ENCODE assay signal across 9 cellular contexts in genomic region chr17:48429638-48430586, GRCh38. TPM values are rescaled to one million over a fixed set of nuclear protein-coding genes. Genes with fewer than 3 reads are reported as not detected.
DNase-seq lines count a peak whose midpoint lies in the region; ATAC-seq and TF ChIP-seq lines count a peak whose summit lies in the region.
"Had no signal": no experiment of that assay in that cellular context is flagged by ENCODE, and none has a peak within 500 bp of the region (broad histone marks: within the 10 kb centered on the region; RNA-seq: fewer than 3 reads in every experiment).

TSS of gene SKAP1 (minus strand) at chr17:48430214.

- H3K9ac ChIP-seq in HUES48 (ENCODE audit: low read depth, low read length) = 0 out of 2 replicates have a peak within 1 kb of the TSS, but pooled peaks have one; percentile 10

- no peaks in the 10 kb centered on the region for H3K4me1 ChIP-seq in HUES48 (ENCODE audit: control insufficient read depth, insufficient read depth, low read length)

- TF ChIP-seq CTCF in kidney epithelial cell (IDR thresholded peaks at IDR 0.05; ENCODE audit: insufficient read depth, low read length, poor library complexity, severe bottlenecking) = no peak

- H3K27ac ChIP-seq in HUES48 (ENCODE audit: low read depth, low read length) = no peak within 1 kb of the TSS
- H3K27ac ChIP-seq: neutrophil had no signal

- no peaks in the 10 kb centered on the region for H3K36me3 ChIP-seq in HUES48 (ENCODE audit: control insufficient read depth, insufficient read depth, low read length)
- H3K36me3 ChIP-seq in kidney epithelial cell (ENCODE audit: control insufficient read depth, insufficient read depth, low read length) = no peaks in the 10 kb centered on the region
- H3K36me3 ChIP-seq: neutrophil had no signal

- DNase-seq in activated T-helper 1 cell treated with Interleukin-2 at 50 U/mL for 16 hours (ENCODE audit: low read depth) = peak; percentile 62
- no peak for DNase-seq in kidney epithelial cell (ENCODE audit: low read depth)
- DNase-seq in stimulated activated naive CD4-positive, alpha-beta T cell treated with Interleukin-2 at 50 U/mL for 16 hours (lab: John Stamatoyannopoulos, UW) = peak; percentile 62
- no peak for DNase-seq in NCI-H2107 treated with DMSO at 0.1 percent for 48 hours (lab: John Stamatoyannopoulos, UW; ENCODE audit: unreplicated experiment)
- DNase-seq in NCI-H1105 treated with DMSO at 0.1 percent for 48 hours (lab: John Stamatoyannopoulos, UW) = no peak

- H3K9me3 ChIP-seq in HUES48 (ENCODE audit: control insufficient read depth, insufficient read depth, low read length) = no peaks in the 10 kb centered on the region
- H3K9me3 ChIP-seq: neutrophil had no signal

- H3K4me3 ChIP-seq in HUES48 (ENCODE audit: low read depth, low read length) (peak within 1 kb of the TSS; percentile 44), kidney epithelial cell (ENCODE audit: low read depth, low read length) (peak within 1 kb of the TSS; percentile 29)

- peak; percentile 80 for ATAC-seq in GM18867 (IDR thresholded peaks at IDR 0.05; ENCODE audit: unreplicated experiment)
- ATAC-seq in GM18861 (IDR thresholded peaks at IDR 0.05; ENCODE audit: unreplicated experiment) = no peak

- peaks cover 53% of the 10 kb centered on the region for H3K27me3 ChIP-seq in HUES48 (ENCODE audit: control insufficient read depth, insufficient read depth, low read length)
- H3K27me3 ChIP-seq in kidney epithelial cell (ENCODE audit: control insufficient read depth, insufficient read depth, low read length) = peaks cover 4% of the 10 kb centered on the region

RNA-seq across cellular contexts. Expression of gene SKAP1, which starts in this region (rescaled TPM):
- total RNA-seq in kidney epithelial cell = 3.6 and 5.6 TPM in 2 replicates

Comparison
In these comparisons a context has a peak if more than half of its experiments do, and no peak if none do; other contexts are left out.
1. DNase-seq: peak in activated T-helper 1 cell treated with Interleukin-2 at 50 U/mL for 16 hours (single experiment) and stimulated activated naive CD4-positive, alpha-beta T cell treated with Interleukin-2 at 50 U/mL for 16 hours (single experiment); none in kidney epithelial cell (single experiment), NCI-H2107 treated with DMSO at 0.1 percent for 48 hours (single experiment) and NCI-H1105 treated with DMSO at 0.1 percent for 48 hours (single experiment).